10 cellular contexts compared by ENCODE assay signal in genomic region chr9:115211413-115212204, GRCh38.
DNase-seq lines count a peak whose midpoint lies in the region; ATAC-seq, FAIRE-seq and TF ChIP-seq lines count a peak whose summit lies in the region.
"Had no signal": no experiment of that assay in that cellular context is flagged by ENCODE, and none has a peak within 500 bp of the region (broad histone marks: within the 10 kb centered on the region; RNA-seq: fewer than 3 reads in every experiment).

No MANE protein-coding gene starts in this region.

- TF ChIP-seq POLR2A in HepG2 (IDR thresholded peaks at IDR 0.05; ENCODE audit: insufficient read depth in 1 of 2, low read depth in 2 of 2, low read length in 2 of 2) = no peak

- H3K9me3 ChIP-seq in HepG2 (ENCODE audit: low read length) = no peaks in the 10 kb centered on the region

- peak; percentile 76 for DNase-seq in foreskin fibroblast
- no peak for DNase-seq in natural killer cell
- DNase-seq in HepG2 (ENCODE audit: low spot score) = no peak
- no peak for DNase-seq in cerebellum (ENCODE audit: low spot score)
- DNase-seq in NCI-H128 (lab: John Stamatoyannopoulos, UW; ENCODE audit: unreplicated experiment) = no peak
- DNase-seq: Calu3, NCI-H1105 treated with DMSO at 0.1 percent for 48 hours had no signal

- H3K4me1 Mint-ChIP-seq in natural killer cell = no peaks in the 10 kb centered on the region

- H4K20me1 ChIP-seq in HepG2 (ENCODE audit: insufficient read depth, low read length) = no peaks in the 10 kb centered on the region

- no peaks in the 10 kb centered on the region for H3K9me3 Mint-ChIP-seq in natural killer cell

- WGBS in HepG2 (ENCODE audit: low lambda C conversion rate) = 0% methylated on average over 3 of the region's 3 CpGs

- in situ Hi-C loops in HepG2 (cut with HindIII; ENCODE audit: extremely low pct_ligation_motif_present, low pct_unique_long_range_greater_than_20kb) = no loop called here

- H2AFZ ChIP-seq in HepG2 (ENCODE audit: low read length) = no peak overlapping the region

- no peak for TF ChIP-seq CTCF in GM12875 (IDR thresholded peaks at IDR 0.05; ENCODE audit: borderline replicate concordance, insufficient read depth, low read depth, low read length)
- TF ChIP-seq CTCF in foreskin fibroblast (IDR thresholded peaks at IDR 0.05; ENCODE audit: low read depth, low read length) = no peak
- TF ChIP-seq CTCF in natural killer cell (IDR thresholded peaks at IDR 0.05) = no peak
- no peak for TF ChIP-seq CTCF in HepG2 (CRISPR knock-in tag; IDR thresholded peaks at IDR 0.05)

- no TSS peak for BruUV-seq in HepG2 (replicated peaks; lab: Mats Ljungman, UMichigan)

- H3K4me3 Mint-ChIP-seq in natural killer cell = no peak overlapping the region

- H3K9ac ChIP-seq in HepG2 (ENCODE audit: insufficient read depth, low read depth, low read length) = no peak overlapping the region

- FAIRE-seq in HepG2 (lab: Jason Lieb, UNC) = no peak

- H3K4me3 ChIP-seq in GM12875 (ENCODE audit: low read depth, low read length) = peak overlapping the region; percentile 1
- no peak overlapping the region for H3K4me3 ChIP-seq in foreskin fibroblast (ENCODE audit: low read depth in 1 of 2, low read length in 2 of 2)
- no peak overlapping the region for H3K4me3 ChIP-seq in HepG2 (replicated peaks in 1 of 3; ENCODE audit: insufficient read depth in 1 of 3, low read depth in 2 of 3, low read length in 3 of 3)

- H3K27me3 Mint-ChIP-seq in natural killer cell (ENCODE audit: low read depth in 2 of 2) = peaks cover 14 to 16% of the 10 kb centered on the region in 2 donors

- CTCF ChIA-PET in HepG2 (lab: Yijun Ruan, JAX; ENCODE audit: low intra/inter-chr PET ratio, low total read pairs) = no interaction called here

- intact Hi-C loops in natural killer cell (cut with micrococcal nuclease) (no loop called here), HepG2 (cut with micrococcal nuclease; ENCODE audit: unreplicated experiment) (no loop called here)

- TF ChIP-seq RAD21 in HepG2 (CRISPR knock-in tag; IDR thresholded peaks at IDR 0.05) = no peak

- no peak overlapping the region for H3K4me2 ChIP-seq in HepG2 (ENCODE audit: low read depth, low read length)

- TF ChIP-seq EP300 in HepG2 (IDR thresholded peaks at IDR 0.05; ENCODE audit: low read depth in 2 of 2, low read length in 2 of 2) (no peak), HepG2 (CRISPR knock-in tag; IDR thresholded peaks at IDR 0.05; ENCODE audit: borderline replicate concordance) (no peak)

- ATAC-seq in GM21717 (IDR thresholded peaks at IDR 0.05; ENCODE audit: unreplicated experiment) = peak; percentile 60
- peak; percentile 45 for ATAC-seq in HG03469 (IDR thresholded peaks at IDR 0.05; ENCODE audit: unreplicated experiment)
- ATAC-seq in natural killer cell = no peak
- no peak for ATAC-seq in HepG2

- H3K36me3 ChIP-seq in HepG2 (replicated peaks in 1 of 2; ENCODE audit: control insufficient read depth in 1 of 2, insufficient read depth in 2 of 2, low read length in 2 of 2) = no peaks in the 10 kb centered on the region

- POLR2A ChIA-PET in HepG2 (lab: Yijun Ruan, JAX) = no interaction called here

- no peaks in the 10 kb centered on the region for H3K79me2 ChIP-seq in HepG2 (ENCODE audit: insufficient read depth, low read length)

- H3K4me1 ChIP-seq in HepG2 (ENCODE audit: insufficient read depth, low read length) = no peaks in the 10 kb centered on the region

- H3K27me3 ChIP-seq in HepG2 (ENCODE audit: control insufficient read depth in 1 of 2, insufficient read depth in 2 of 2, low read length in 2 of 2) = 0 out of 5 replicates have a peak, but pooled peaks cover 0 to 3% of the 10 kb centered on the region in 2 experiments

- H3K36me3 Mint-ChIP-seq in natural killer cell = no peaks in the 10 kb centered on the region

- no peak overlapping the region for H3K27ac Mint-ChIP-seq in natural killer cell

- H3K27ac ChIP-seq in HepG2 (ENCODE audit: extremely low read length, insufficient read depth, low read length) = no peak overlapping the region

TF ChIP-seq in HepG2, 621 proteins besides CTCF, POLR2A, EP300 and RAD21:
- no peak for TF ChIP-seq ZNF280B (CRISPR knock-in tag; IDR thresholded peaks at IDR 0.05; ENCODE audit: borderline replicate concordance)
- TF ChIP-seq ONECUT2 (CRISPR knock-in tag; IDR thresholded peaks at IDR 0.05) = no peak
- no peak for TF ChIP-seq CREBL2 (CRISPR knock-in tag; IDR thresholded peaks at IDR 0.05; ENCODE audit: borderline replicate concordance)
- no peak for TF ChIP-seq REXO4 (CRISPR knock-in tag; IDR thresholded peaks at IDR 0.05; ENCODE audit: borderline replicate concordance)

Comparison
In these comparisons a context has a peak if more than half of its experiments do, and no peak if none do; other contexts are left out.
1. ATAC-seq: peak in GM21717 (single experiment) and HG03469 (single experiment); none in natural killer cell (0 of 3) and HepG2 (single experiment).
2. DNase-seq: peak in foreskin fibroblast (2 of 2); none in natural killer cell (single experiment), HepG2 (single experiment), cerebellum (single experiment) and NCI-H128 (single experiment).